ENCODE assay signal across 8 cellular contexts in the genomic region with DNA sequence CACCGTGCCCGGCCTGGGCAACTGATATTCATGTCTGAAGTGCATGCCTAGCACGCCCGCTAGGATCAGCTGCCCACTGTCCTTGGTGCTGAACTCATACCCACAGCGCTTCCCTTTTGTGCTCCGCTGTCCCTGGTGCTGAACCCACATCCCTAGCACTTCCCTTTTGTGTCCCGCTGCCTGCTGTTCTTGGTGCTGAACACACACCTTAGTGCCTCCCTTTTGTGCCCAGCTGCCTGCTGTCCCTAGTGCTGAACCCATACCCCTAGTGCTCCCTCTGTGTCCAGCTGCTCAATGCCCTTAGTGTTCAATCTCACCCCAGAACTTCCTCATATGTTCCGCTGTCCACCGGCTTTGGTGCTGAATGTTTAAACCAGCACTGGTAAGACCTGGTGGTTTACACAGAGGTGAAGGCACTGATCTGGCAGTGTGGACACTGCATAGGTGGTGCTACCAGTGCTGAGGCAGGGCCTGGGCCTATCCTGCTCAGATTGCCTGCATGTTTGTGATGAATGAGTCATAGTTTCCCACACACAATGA. TPM values are rescaled to one million over a fixed set of nuclear protein-coding genes. Genes with fewer than 3 reads are reported as not detected.
DNase-seq lines count a peak whose midpoint lies in the region; ATAC-seq and TF ChIP-seq lines count a peak whose summit lies in the region.

No MANE protein-coding gene starts in this region.

- no peaks in the 10 kb centered on the region for H3K36me3 ChIP-seq in mucosa of descending colon (ENCODE audit: low read depth)

- no peaks in the 10 kb centered on the region for H3K9me3 ChIP-seq in mucosa of descending colon

- peak; percentile 96 for ATAC-seq in mucosa of descending colon
- ATAC-seq in GM21576 (IDR thresholded peaks at IDR 0.05; ENCODE audit: unreplicated experiment), result no peak
- ATAC-seq in HG02763 (IDR thresholded peaks at IDR 0.05; ENCODE audit: unreplicated experiment), result no peak

- H3K4me3 ChIP-seq in epithelial cell of esophagus (ENCODE audit: low read length) (no peak overlapping the region), mucosa of descending colon (no peak overlapping the region)

- intact Hi-C loops in mucosa of descending colon (cut with DNase I, micrococcal nuclease), result loop anchor here in 1 of 2 donors (10.0 kb wide), 1 partner anchor 52 kb away; no protein-coding TSS in a partner anchor

- peak; percentile 84 for DNase-seq in GM03348 (ENCODE audit: low spot score)
- peak; percentile 97 for DNase-seq in NOMO-1 treated with dmso at 0.1 percent for 144 hours (lab: John Stamatoyannopoulos, UW; ENCODE audit: unreplicated experiment)
- peak; percentile 70 for DNase-seq in activated CD8-positive, alpha-beta memory T cell treated with anti-CD3 and anti-CD28 coated beads, Interleukin-2, amount 50 U/mL, for 4 hours
- peak; percentile 93 for DNase-seq in epithelial cell of esophagus (ENCODE audit: low read depth)
- peak; percentile 80 to 97 (median 88) for DNase-seq in mucosa of descending colon
- peak; percentile 70 for DNase-seq in stimulated activated CD8-positive, alpha-beta memory T cell treated with anti-CD3 and anti-CD28 coated beads, Interleukin-4, amount 100 ng/mL, for 24 hours (ENCODE audit: low read depth)

- TF ChIP-seq CTCF in epithelial cell of esophagus (IDR thresholded peaks at IDR 0.05; ENCODE audit: insufficient read depth, low read depth, low read length, missing control alignments), result peak; percentile 23
- TF ChIP-seq CTCF in mucosa of descending colon (IDR thresholded peaks at IDR 0.05), result no peak

- H3K4me1 ChIP-seq in mucosa of descending colon (ENCODE audit: low read depth), result no peaks in the 10 kb centered on the region

RNA-seq across cellular contexts. Expression of gene SIGLEC11, which starts 26.3 kb away (rescaled TPM):
- total RNA-seq in mucosa of descending colon, result 1 to 10 TPM in 2 of 3 donors, under 1 TPM in 1; 0.49 to 2.0 (median 1.1) TPM

RNA-seq across cellular contexts. Expression of gene VRK3, which starts 37.9 kb away (rescaled TPM):
- 10 to 100 TPM; 53.8 to 72.9 (median 62.7) TPM for total RNA-seq in mucosa of descending colon

RNA-seq across cellular contexts. Expression of gene ZNF473, which starts 38.6 kb away (rescaled TPM):
- total RNA-seq in mucosa of descending colon, result 1 to 10 TPM; 5.2 to 9.2 (median 6.0) TPM

RNA-seq across cellular contexts. Expression of gene NUP62, which starts 57.9 kb away (rescaled TPM):
- total RNA-seq in mucosa of descending colon, result 10 to 100 TPM; 34.1 to 41.0 (median 40.9) TPM

RNA-seq across cellular contexts. Expression of gene ATF5, which starts 58.2 kb away (rescaled TPM):
- total RNA-seq in mucosa of descending colon, result 10 to 100 TPM; 10.7 to 25.0 (median 16.1) TPM
